ENCODE assay signal across 15 cellular contexts in the genomic region with DNA sequence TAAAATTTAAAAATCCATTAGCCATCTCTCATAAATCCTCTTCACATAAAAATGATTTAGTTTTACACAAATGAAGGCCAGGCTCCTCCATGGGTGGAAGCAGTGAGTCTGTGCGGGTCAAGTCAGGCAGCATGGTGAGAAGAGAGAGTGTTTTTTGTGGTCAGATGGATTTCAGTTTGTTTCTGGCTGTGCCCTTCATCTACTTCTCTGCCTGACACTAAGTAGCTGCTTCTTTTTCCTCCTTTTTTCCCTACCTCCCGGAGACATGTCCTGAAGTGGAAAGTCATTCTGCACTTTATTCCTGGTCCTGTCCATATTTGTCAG. TPM values are rescaled to one million over a fixed set of nuclear protein-coding genes. Genes with fewer than 3 reads are reported as not detected.
DNase-seq lines count a peak whose midpoint lies in the region; ATAC-seq and TF ChIP-seq lines count a peak whose summit lies in the region.
"Had no signal": no experiment of that assay in that cellular context is flagged by ENCODE, and none has a peak within 500 bp of the region (broad histone marks: within the 10 kb centered on the region; RNA-seq: fewer than 3 reads in every experiment).

No MANE protein-coding gene starts in this region.

- H3K4me3 ChIP-seq in SK-N-SH (ENCODE audit: low read depth in 2 of 2, low read length in 1 of 2) (no peak overlapping the region), PC-9 (no peak overlapping the region), uterus (no peak overlapping the region)
- H3K4me3 ChIP-seq: hepatocyte, left lung, tibial artery had no signal

- intact Hi-C loops in PC-9 (cut with micrococcal nuclease; ENCODE audit: unreplicated experiment) (no loop called here), uterus (cut with DNase I; ENCODE audit: low total_unique reads) (no loop called here)

- H3K4me1 ChIP-seq in SK-N-SH (ENCODE audit: control insufficient read depth in 1 of 2, insufficient read depth in 2 of 2, low read depth in 1 of 2, low read length in 1 of 2): peaks cover 0 to 14% of the 10 kb centered on the region in 2 experiments; a peak in 1 of 4 replicates
- H3K4me1 ChIP-seq in PC-9 (replicated peaks; ENCODE audit: insufficient read depth): no peaks in the 10 kb centered on the region
- peaks cover 0 to 3% of the 10 kb centered on the region in 2 donors for H3K4me1 ChIP-seq in uterus

- H3K4me2 ChIP-seq in SK-N-SH (no peak overlapping the region), PC-9 (no peak overlapping the region)
- H3K4me2 ChIP-seq: hepatocyte had no signal

- 9% methylated on average over 2 of the region's 2 CpGs for WGBS in SK-N-SH (ENCODE audit: low lambda C conversion rate)

- H3K9me3 ChIP-seq in SK-N-SH: no peaks in the 10 kb centered on the region
- H3K9me3 ChIP-seq in PC-9 (ENCODE audit: insufficient read depth, low read depth): no peaks in the 10 kb centered on the region
- no peaks in the 10 kb centered on the region for H3K9me3 ChIP-seq in uterus
- H3K9me3 ChIP-seq: left lung, tibial artery had no signal

- H3K36me3 ChIP-seq in SK-N-SH (replicated peaks in 1 of 2; ENCODE audit: control insufficient read depth in 1 of 2, insufficient read depth in 2 of 2, low read length in 1 of 2) (no peaks in the 10 kb centered on the region), PC-9 (ENCODE audit: low read depth) (no peaks in the 10 kb centered on the region), uterus (no peaks in the 10 kb centered on the region)
- H3K36me3 ChIP-seq: left lung, tibial artery had no signal

- H3K9ac ChIP-seq in SK-N-SH: no peak overlapping the region

- TF ChIP-seq EP300 in SK-N-SH (IDR thresholded peaks at IDR 0.05; ENCODE audit: borderline replicate concordance in 1 of 2, low read depth in 1 of 2, low read length in 1 of 2): no peak

- in situ Hi-C loops in ACHN (cut with HindIII; ENCODE audit: low pct_ligation_motif_present, low pct_unique_long_range_greater_than_20kb, low sequenced_read_pairs): no loop called here

- POLR2A ChIA-PET in SK-N-SH (lab: Yijun Ruan, JAX) (no interaction called here), PC-9 (lab: Charles Lee; ENCODE audit: unreplicated experiment) (no interaction called here)

- H2AFZ ChIP-seq in SK-N-SH (ENCODE audit: low read depth): no peak overlapping the region
- peak overlapping the region; percentile 13; the same call in 1 of the 2 replicates for H2AFZ ChIP-seq in PC-9
- H2AFZ ChIP-seq: hepatocyte had no signal

- peak overlapping the region in 1 of 2 experiments; percentile 17; a peak in 1 of 4 replicates for H3K27ac ChIP-seq in SK-N-SH (ENCODE audit: low read depth in 2 of 2, low read length in 1 of 2)
- H3K27ac ChIP-seq in PC-9: no peak overlapping the region
- H3K27ac ChIP-seq in uterus: peak overlapping the region; percentile 27 to 56
- H3K27ac ChIP-seq: hepatocyte had no signal

- TF ChIP-seq RAD21 in SK-N-SH (IDR thresholded peaks at IDR 0.05; ENCODE audit: low read length): no peak

- TF ChIP-seq POLR2A in uterus (IDR thresholded peaks at IDR 0.05): no peak

- H3F3A ChIP-seq in SK-N-SH (replicated peaks; ENCODE audit: insufficient read depth) (no peaks in the 10 kb centered on the region), PC-9 (ENCODE audit: insufficient read depth, low read depth) (no peaks in the 10 kb centered on the region)

- ATAC-seq in SK-N-SH treated with all-trans-retinoic acid at 6 μM for 48 hours: peak; percentile 31; the same call in 2 of the 3 replicates
- peak; percentile 48 for ATAC-seq in HG03097 (IDR thresholded peaks at IDR 0.05; ENCODE audit: low FRiP score, unreplicated experiment)

- peaks cover 12% of the 10 kb centered on the region; the same call in 1 of the 2 replicates for H3K27me3 ChIP-seq in SK-N-SH (ENCODE audit: insufficient read depth)
- no peaks in the 10 kb centered on the region for H3K27me3 ChIP-seq in PC-9 (ENCODE audit: insufficient read depth, low read depth)
- H3K27me3 ChIP-seq in uterus: no peaks in the 10 kb centered on the region
- H3K27me3 ChIP-seq: hepatocyte, left lung, tibial artery had no signal

- H3K9me2 ChIP-seq in SK-N-SH: no peaks in the 10 kb centered on the region
- H3K9me2 ChIP-seq in PC-9 (ENCODE audit: insufficient read depth): no peaks in the 10 kb centered on the region

- no TSS peak for BruUV-seq in PC-9 (replicated peaks; lab: Mats Ljungman, UMichigan)

- no peak for DNase-seq in SK-N-SH
- no peak for DNase-seq in PC-9
- no peak for DNase-seq in uterus
- no peak for DNase-seq in ACHN
- DNase-seq in cerebellar nuclear complex (lab: John Stamatoyannopoulos, UW): no peak
- DNase-seq in NCI-H1048 (lab: John Stamatoyannopoulos, UW): no peak
- DNase-seq: activated CD4-positive, alpha-beta T cell treated with anti-CD3 and anti-CD28 coated beads, Interleukin-2, amount 50 U/mL, for 48 hours; activated effector memory CD4-positive, alpha-beta T cell treated with anti-CD3 and anti-CD28 coated beads, Interleukin-2, amount 50 U/mL, for 16 hours; left lung; NCI-H345; stimulated activated CD4-positive, alpha-beta T cell treated with anti-CD3 and anti-CD28 coated beads, Interleukin-12 subunit alpha, Interleukin-12 subunit beta, amount 100 ng/mL, for 4 hours; tibial artery had no signal

- no peaks in the 10 kb centered on the region for H3K79me2 ChIP-seq in SK-N-SH (ENCODE audit: insufficient read depth)
- H3K79me2 ChIP-seq in PC-9 (ENCODE audit: low read depth): no peaks in the 10 kb centered on the region
- H3K79me2 ChIP-seq: hepatocyte had no signal

- H4K20me1 ChIP-seq in SK-N-SH (ENCODE audit: insufficient read depth): no peaks in the 10 kb centered on the region
- no peaks in the 10 kb centered on the region for H4K20me1 ChIP-seq in PC-9 (ENCODE audit: insufficient read depth)

- TF ChIP-seq CTCF in SK-N-SH (IDR thresholded peaks at IDR 0.05) (no peak), PC-9 (conservative IDR thresholded peaks at IDR 0.05) (no peak), uterus (IDR thresholded peaks at IDR 0.05) (no peak)

- CTCF ChIA-PET in SK-N-SH (lab: Yijun Ruan, JAX) (no interaction called here), PC-9 (lab: Charles Lee) (no interaction called here)

TF ChIP-seq in SK-N-SH treated with all-trans-retinoic acid at 6 μM for 48 hours, 23 proteins besides CTCF, POLR2A, EP300 and RAD21 (continues in another document):
- no peak for TF ChIP-seq ZC3H10 (CRISPR knock-in tag; IDR thresholded peaks at IDR 0.05)
- TF ChIP-seq RARB (CRISPR knock-in tag; IDR thresholded peaks at IDR 0.05): no peak
- no peak for TF ChIP-seq PPARA (CRISPR knock-in tag; IDR thresholded peaks at IDR 0.05; ENCODE audit: borderline replicate concordance)
- no peak for TF ChIP-seq ZNF565 (CRISPR knock-in tag; conservative IDR thresholded peaks at IDR 0.05; ENCODE audit: low read depth)
- no peak for TF ChIP-seq TCF4 (CRISPR knock-in tag; IDR thresholded peaks at IDR 0.05; ENCODE audit: borderline replicate concordance)
- TF ChIP-seq, protein P1, sequence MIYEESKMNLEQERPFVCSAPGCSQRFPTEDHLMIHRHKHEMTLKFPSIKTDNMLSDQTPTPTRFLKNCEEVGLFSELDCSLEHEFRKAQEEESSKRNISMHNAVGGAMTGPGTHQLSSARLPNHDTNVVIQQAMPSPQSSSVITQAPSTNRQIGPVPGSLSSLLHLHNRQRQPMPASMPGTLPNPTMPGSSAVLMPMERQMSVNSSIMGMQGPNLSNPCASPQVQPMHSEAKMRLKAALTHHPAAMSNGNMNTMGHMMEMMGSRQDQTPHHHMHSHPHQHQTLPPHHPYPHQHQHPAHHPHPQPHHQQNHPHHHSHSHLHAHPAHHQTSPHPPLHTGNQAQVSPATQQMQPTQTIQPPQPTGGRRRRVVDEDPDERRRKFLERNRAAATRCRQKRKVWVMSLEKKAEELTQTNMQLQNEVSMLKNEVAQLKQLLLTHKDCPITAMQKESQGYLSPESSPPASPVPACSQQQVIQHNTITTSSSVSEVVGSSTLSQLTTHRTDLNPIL (CRISPR knock-in tag; IDR thresholded peaks at IDR 0.05; ENCODE audit: low read depth): no peak
- no peak for TF ChIP-seq CSDC2 (CRISPR knock-in tag; IDR thresholded peaks at IDR 0.05)
- no peak for TF ChIP-seq OSR1 (CRISPR knock-in tag; IDR thresholded peaks at IDR 0.05)
- no peak for TF ChIP-seq ZNF8 (CRISPR knock-in tag; IDR thresholded peaks at IDR 0.05)
- TF ChIP-seq ZNF70 (CRISPR knock-in tag; IDR thresholded peaks at IDR 0.05): no peak
- TF ChIP-seq ZFP3 (CRISPR knock-in tag; IDR thresholded peaks at IDR 0.05): no peak
- TF ChIP-seq BACH2 (CRISPR knock-in tag; IDR thresholded peaks at IDR 0.05; ENCODE audit: borderline replicate concordance): no peak

TF ChIP-seq in SK-N-SH, 30 proteins besides CTCF, POLR2A, EP300 and RAD21:
- no peak for TF ChIP-seq JUND (IDR thresholded peaks at IDR 0.05)
- TF ChIP-seq FOXM1 (IDR thresholded peaks at IDR 0.05; ENCODE audit: low read depth): no peak

RNA-seq across cellular contexts. Expression of gene PLA2G4A, which starts 10.3 kb away (rescaled TPM):
- polyA plus RNA-seq in SK-N-SH (2012; rRNA removed): 0.26 and 0.49 TPM in 2 replicates
- 0.51 and 0.58 TPM in 2 replicates for polyA plus RNA-seq in SK-N-SH (2012; cell fraction: cytosol; rRNA removed)
- 0.14 and 0.31 TPM in 2 replicates for polyA plus RNA-seq in SK-N-SH (2012; cell fraction: nucleus; rRNA removed)
- total RNA-seq in PC-9 (2021) (2.0 and 3.3 TPM in 2 replicates), uterus (10 to 100 TPM in 3 of 4 donors, 1 to 10 TPM in 1; 8.7 to 32.7 (median 19.5) TPM)
